Comparison of ENCODE assay signal across 18 cellular contexts in the genomic region with DNA sequence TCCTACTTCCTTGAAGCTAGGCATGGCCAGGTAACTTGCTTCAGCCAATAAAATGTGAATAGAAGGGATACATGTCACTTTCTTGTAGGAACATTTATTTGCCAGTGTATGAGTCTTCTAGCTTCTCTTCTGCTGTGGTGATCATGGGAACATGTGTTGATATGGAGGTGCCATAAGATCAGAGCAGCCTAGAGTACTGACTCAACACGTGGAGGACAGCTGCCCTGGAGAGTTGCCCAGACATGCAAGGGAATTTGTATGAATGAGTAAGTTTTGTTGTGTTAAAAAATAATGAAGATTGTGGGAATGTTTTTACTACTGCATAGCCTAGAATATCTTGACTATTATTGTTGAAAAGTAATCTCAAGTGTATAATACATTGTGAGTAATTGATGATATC.
DNase-seq lines count a peak whose midpoint lies in the region; ATAC-seq and TF ChIP-seq lines count a peak whose summit lies in the region.
"Had no signal": no experiment of that assay in that cellular context is flagged by ENCODE, and none has a peak within 500 bp of the region (broad histone marks: within the 10 kb centered on the region; RNA-seq: fewer than 3 reads in every experiment).

No MANE protein-coding gene starts in this region.

- no peak overlapping the region for H3K27ac ChIP-seq in SJCRH30
- H3K27ac ChIP-seq: BLaER1 treated with 17β-estradiol and CSF1 and Interleukin-3, amounts not matched to agents 10 nM and 100 nM; colonic mucosa; psoas muscle; WERI-Rb-1 had no signal

- no peaks in the 10 kb centered on the region for H3K4me1 ChIP-seq in SJCRH30
- H3K4me1 ChIP-seq: colonic mucosa had no signal

- no peak overlapping the region for H3K27ac Mint-ChIP-seq in stimulated activated effector memory CD8-positive, alpha-beta T cell treated with anti-CD3 and anti-CD28 coated beads, Interleukin-12 subunit alpha, Interleukin-12 subunit beta, amount 100 ng/mL, for 72 hours
- H3K27ac Mint-ChIP-seq: activated naive CD4-positive, alpha-beta T cell treated with anti-CD3 and anti-CD28 coated beads, Interleukin-2, amount 50 U/mL, for 24 hours had no signal

- H3K4me1 Mint-ChIP-seq in stimulated activated effector memory CD8-positive, alpha-beta T cell treated with anti-CD3 and anti-CD28 coated beads, Interleukin-12 subunit alpha, Interleukin-12 subunit beta, amount 100 ng/mL, for 72 hours = no peaks in the 10 kb centered on the region
- H3K4me1 Mint-ChIP-seq: activated naive CD4-positive, alpha-beta T cell treated with anti-CD3 and anti-CD28 coated beads, Interleukin-2, amount 50 U/mL, for 24 hours had no signal

- TF ChIP-seq CTCF in fibroblast of mammary gland (conservative IDR thresholded peaks at IDR 0.05; ENCODE audit: control insufficient read depth, insufficient read depth, low read depth, low read length) = no peak

- H3K4me3 ChIP-seq in SJCRH30 = no peak overlapping the region
- H3K4me3 ChIP-seq in fibroblast of mammary gland (ENCODE audit: control insufficient read depth, low read depth, low read length) = no peak overlapping the region
- H3K4me3 ChIP-seq: BLaER1 treated with 17β-estradiol and CSF1 and Interleukin-3, amounts not matched to agents 10 nM and 100 nM; colonic mucosa; psoas muscle had no signal

- DNase-seq in EH (ENCODE audit: low read depth) (peak; percentile 91), SJCRH30 (peak; percentile 21 to 23), fibroblast of mammary gland (ENCODE audit: low read depth) (peak; percentile 98), non-pigmented ciliary epithelial cell (ENCODE audit: low read depth) (peak; percentile 80), DMS153 (lab: John Stamatoyannopoulos, UW) (no peak), HT-29 (ENCODE audit: low spot score) (no peak)
- no peak for DNase-seq in stimulated activated effector memory CD8-positive, alpha-beta T cell treated with anti-CD3 and anti-CD28 coated beads, Interleukin-12 subunit alpha, Interleukin-12 subunit beta, amount 100 ng/mL, for 72 hours (ENCODE audit: low spot score in 2 of 2)
- DNase-seq: colonic mucosa; GOT3; Kasumi-1; NCI-H2081 treated with DMSO at 0.1 percent for 48 hours; SK-N-SH; stimulated activated naive CD8-positive, alpha-beta T cell treated with anti-CD3 and anti-CD28 coated beads, Interleukin-15, Interleukin-2, amounts not matched to agents 100 U/mL and 50 U/mL, for 24 hours; WERI-Rb-1 had no signal

- no peaks in the 10 kb centered on the region for H3K27me3 ChIP-seq in SJCRH30
- H3K27me3 ChIP-seq: BLaER1 treated with 17β-estradiol and CSF1 and Interleukin-3, amounts not matched to agents 10 nM and 100 nM; colonic mucosa had no signal

- no peaks in the 10 kb centered on the region for H3K36me3 Mint-ChIP-seq in stimulated activated effector memory CD8-positive, alpha-beta T cell treated with anti-CD3 and anti-CD28 coated beads, Interleukin-12 subunit alpha, Interleukin-12 subunit beta, amount 100 ng/mL, for 72 hours
- H3K36me3 Mint-ChIP-seq: activated naive CD4-positive, alpha-beta T cell treated with anti-CD3 and anti-CD28 coated beads, Interleukin-2, amount 50 U/mL, for 24 hours had no signal

- H3K36me3 ChIP-seq in SJCRH30 = no peaks in the 10 kb centered on the region
- H3K36me3 ChIP-seq: BLaER1 treated with 17β-estradiol and CSF1 and Interleukin-3, amounts not matched to agents 10 nM and 100 nM; colonic mucosa; WERI-Rb-1 had no signal

- no peak overlapping the region for H3K4me3 Mint-ChIP-seq in stimulated activated effector memory CD8-positive, alpha-beta T cell treated with anti-CD3 and anti-CD28 coated beads, Interleukin-12 subunit alpha, Interleukin-12 subunit beta, amount 100 ng/mL, for 72 hours
- H3K4me3 Mint-ChIP-seq: activated naive CD4-positive, alpha-beta T cell treated with anti-CD3 and anti-CD28 coated beads, Interleukin-2, amount 50 U/mL, for 24 hours had no signal

- peaks cover 14% of the 10 kb centered on the region for H3K9me3 Mint-ChIP-seq in stimulated activated effector memory CD8-positive, alpha-beta T cell treated with anti-CD3 and anti-CD28 coated beads, Interleukin-12 subunit alpha, Interleukin-12 subunit beta, amount 100 ng/mL, for 72 hours
- H3K9me3 Mint-ChIP-seq: activated naive CD4-positive, alpha-beta T cell treated with anti-CD3 and anti-CD28 coated beads, Interleukin-2, amount 50 U/mL, for 24 hours had no signal

- no peak for ATAC-seq in HG02840 (IDR thresholded peaks at IDR 0.05; ENCODE audit: low FRiP score, unreplicated experiment)
- ATAC-seq in stimulated activated effector memory CD8-positive, alpha-beta T cell treated with anti-CD3 and anti-CD28 coated beads, Interleukin-12 subunit alpha, Interleukin-12 subunit beta, amount 100 ng/mL, for 72 hours = no peak
- ATAC-seq: psoas muscle; stimulated activated naive CD8-positive, alpha-beta T cell treated with anti-CD3 and anti-CD28 coated beads, Interleukin-15, Interleukin-2, amounts not matched to agents 100 U/mL and 50 U/mL, for 24 hours had no signal

- H3K9me3 ChIP-seq in SJCRH30 (replicated peaks) = no peaks in the 10 kb centered on the region
- H3K9me3 ChIP-seq: BLaER1 treated with 17β-estradiol and CSF1 and Interleukin-3, amounts not matched to agents 10 nM and 100 nM; colonic mucosa; psoas muscle; SK-N-SH had no signal

Comparison
In these comparisons a context has a peak if more than half of its experiments do, and no peak if none do; other contexts are left out.
1. DNase-seq: peak in EH (single experiment), SJCRH30 (2 of 2), fibroblast of mammary gland (single experiment) and non-pigmented ciliary epithelial cell (single experiment); none in DMS153 (single experiment), HT-29 (single experiment) and stimulated activated effector memory CD8-positive, alpha-beta T cell treated with anti-CD3 and anti-CD28 coated beads, Interleukin-12 subunit alpha, Interleukin-12 subunit beta, amount 100 ng/mL, for 72 hours (0 of 2).